28 cellular contexts compared by ENCODE assay signal in genomic region chr4:110025057-110025456, GRCh38.
"Had no signal": no experiment of that assay in that cellular context is flagged by ENCODE, and none has a peak within 500 bp of the region (broad histone marks: within the 10 kb centered on the region; RNA-seq: fewer than 3 reads in every experiment).

No MANE protein-coding gene starts in this region.

- FAIRE-seq: pancreas, small intestine had no signal

- H3K36me3 ChIP-seq: neutrophil, pancreas, prostate gland, right lobe of liver, sigmoid colon, suprapubic skin, tibial artery, transverse colon, upper lobe of right lung, vagina had no signal

- H3K27ac ChIP-seq: neutrophil, pancreas, prostate gland, right lobe of liver, sigmoid colon, suprapubic skin, testis, tibial artery, transverse colon, upper lobe of right lung, vagina had no signal

- H3K27me3 ChIP-seq: pancreas, right lobe of liver, sigmoid colon, suprapubic skin, testis, tibial artery, vagina had no signal

- H3K9me3 ChIP-seq: neutrophil, pancreas, prostate gland, right lobe of liver, sigmoid colon, suprapubic skin, testis, tibial artery, transverse colon, upper lobe of right lung, vagina had no signal

- H3K27ac Mint-ChIP-seq: naive B cell; naive thymus-derived CD8-positive, alpha-beta T cell; natural killer cell treated with Interleukin-12 subunit alpha and Interleukin-12 subunit beta and Interleukin-15 and Interleukin-18, amount 100 ng/mL, for 72 hours; stimulated activated memory B cell treated with anti-CD40 and anti-IgM and Interleukin-4, amounts not matched to agents 10 μg/mL and 1 μg/mL and 100 μg/mL, for 72 hours; stimulated activated naive CD8-positive, alpha-beta T cell treated with anti-CD3 and anti-CD28 coated beads, Interleukin-15, amount 100 ng/mL, for 72 hours; type B pancreatic cell had no signal

- H3K4me1 Mint-ChIP-seq: neural crest cell had no signal

- H3K4me3 Mint-ChIP-seq: naive B cell; naive thymus-derived CD8-positive, alpha-beta T cell; natural killer cell treated with Interleukin-12 subunit alpha and Interleukin-12 subunit beta and Interleukin-15 and Interleukin-18, amount 100 ng/mL, for 72 hours; neural crest cell; stimulated activated memory B cell treated with anti-CD40 and anti-IgM and Interleukin-4, amounts not matched to agents 10 μg/mL and 1 μg/mL and 100 μg/mL, for 72 hours; stimulated activated naive CD8-positive, alpha-beta T cell treated with anti-CD3 and anti-CD28 coated beads, Interleukin-15, amount 100 ng/mL, for 72 hours; type B pancreatic cell had no signal

- H3K4me3 ChIP-seq: pancreas, prostate gland, right lobe of liver, sigmoid colon, suprapubic skin, testis, tibial artery, transverse colon, upper lobe of right lung, vagina had no signal

- H3K36me3 Mint-ChIP-seq: naive B cell; naive thymus-derived CD8-positive, alpha-beta T cell; natural killer cell treated with Interleukin-12 subunit alpha and Interleukin-12 subunit beta and Interleukin-15 and Interleukin-18, amount 100 ng/mL, for 72 hours; stimulated activated memory B cell treated with anti-CD40 and anti-IgM and Interleukin-4, amounts not matched to agents 10 μg/mL and 1 μg/mL and 100 μg/mL, for 72 hours; type B pancreatic cell had no signal

- H3K9me3 Mint-ChIP-seq: natural killer cell treated with Interleukin-12 subunit alpha and Interleukin-12 subunit beta and Interleukin-15 and Interleukin-18, amount 100 ng/mL, for 72 hours; neural crest cell; stimulated activated naive CD8-positive, alpha-beta T cell treated with anti-CD3 and anti-CD28 coated beads, Interleukin-15, amount 100 ng/mL, for 72 hours; type B pancreatic cell had no signal

- H3K4me1 ChIP-seq: prostate gland, right lobe of liver, sigmoid colon, suprapubic skin, testis, tibial artery, transverse colon, upper lobe of right lung, vagina had no signal

- DNase-seq: naive B cell; naive thymus-derived CD8-positive, alpha-beta T cell; nucleus accumbens; pancreas; right cardiac atrium; right lobe of liver; sigmoid colon; small intestine; stimulated activated CD4-positive, alpha-beta T cell treated with anti-CD3 and anti-CD28 coated beads, Interleukin-15, amount 100 ng/mL, for 24 hours; stimulated activated CD4-positive, alpha-beta T cell treated with anti-CD3 and anti-CD28 coated beads, Interleukin-4, amount 100 ng/mL, for 1 hour; stimulated activated CD4-positive, alpha-beta T cell treated with anti-CD3 and anti-CD28 coated beads, Interleukin-4, amount 100 ng/mL, for 4 hours; stimulated activated CD8-positive, alpha-beta memory T cell treated with anti-CD3 and anti-CD28 coated beads, Interleukin-4, amount 100 ng/mL, for 48 hours; stimulated activated naive CD4-positive, alpha-beta T cell; stimulated activated naive CD8-positive, alpha-beta T cell treated with anti-CD3 and anti-CD28 coated beads, Interleukin-15, amount 100 ng/mL, for 72 hours; stimulated activated naive CD8-positive, alpha-beta T cell treated with anti-CD3 and anti-CD28 coated beads, Interleukin-15, Interleukin-2, amounts not matched to agents 100 U/mL and 50 U/mL, for 24 hours; substantia nigra; testis; tibial artery; transverse colon; upper lobe of right lung had no signal

- ATAC-seq: naive thymus-derived CD8-positive, alpha-beta T cell; natural killer cell treated with Interleukin-12 subunit alpha and Interleukin-12 subunit beta and Interleukin-15 and Interleukin-18, amount 100 ng/mL, for 72 hours; pancreas; right cardiac atrium; right lobe of liver; stimulated activated memory B cell treated with anti-CD40 and anti-IgM and Interleukin-4, amounts not matched to agents 10 μg/mL and 1 μg/mL and 100 μg/mL, for 72 hours; stimulated activated naive CD8-positive, alpha-beta T cell treated with anti-CD3 and anti-CD28 coated beads, Interleukin-15, amount 100 ng/mL, for 72 hours; stimulated activated naive CD8-positive, alpha-beta T cell treated with anti-CD3 and anti-CD28 coated beads, Interleukin-15, Interleukin-2, amounts not matched to agents 100 U/mL and 50 U/mL, for 24 hours; upper lobe of right lung had no signal
